8 cellular contexts compared by ENCODE assay signal in the genomic region with DNA sequence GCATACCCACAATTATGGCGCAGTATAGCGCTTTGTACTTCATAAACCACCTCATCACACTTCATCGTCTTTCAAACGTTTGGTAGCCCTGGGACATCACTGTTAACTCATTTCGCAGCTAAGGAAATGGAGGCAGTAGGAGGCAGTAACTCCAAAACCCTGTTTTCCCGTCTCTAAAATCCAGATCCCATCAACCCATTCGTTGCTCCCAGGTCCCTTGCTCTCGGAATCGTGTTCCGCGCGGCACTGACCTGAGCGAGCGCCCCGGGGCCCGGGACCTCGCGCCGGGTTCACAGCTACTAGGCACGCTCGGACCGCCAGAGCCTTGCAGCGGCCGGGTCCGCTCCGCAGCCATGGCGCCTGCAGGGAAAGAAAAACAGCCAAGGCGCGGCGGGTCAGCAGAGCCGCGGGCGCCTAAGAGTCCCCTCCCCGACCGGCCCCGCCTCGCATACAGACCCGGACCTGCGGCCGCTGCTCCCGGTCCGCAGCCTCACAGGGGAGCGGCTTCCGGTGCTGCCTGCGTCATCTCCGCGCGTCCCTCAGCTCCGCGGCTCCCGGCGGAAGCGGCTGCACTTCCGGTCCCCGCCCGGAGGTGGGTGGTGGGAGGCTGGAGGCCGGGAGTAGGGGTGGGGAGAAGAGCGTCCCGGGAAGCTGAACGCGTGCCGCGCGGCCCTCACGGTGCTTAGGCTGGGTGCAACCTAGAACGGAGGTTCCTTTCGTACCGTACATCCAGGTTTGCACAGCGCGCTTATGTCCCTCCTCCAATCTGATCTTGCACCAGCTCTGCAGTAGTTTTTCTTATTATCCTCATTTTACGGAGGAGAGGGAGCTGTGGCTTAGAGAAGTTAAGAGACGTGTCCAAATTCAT. TPM values are rescaled to one million over a fixed set of nuclear protein-coding genes. Genes with fewer than 3 reads are reported as not detected.
DNase-seq lines count a peak whose midpoint lies in the region; ATAC-seq and TF ChIP-seq lines count a peak whose summit lies in the region.

FBXW2 (minus strand) TSS at position 519 of the 868 bp plus-strand sequence. CDS start 5,158 bp downstream, outside the sequence.

- H3K4me2 ChIP-seq in PC-9, result peak within 1 kb of the TSS; percentile 99

- peaks cover 7% of the 10 kb centered on the region; the same call in 1 of the 2 replicates for H4K20me1 ChIP-seq in PC-9 (ENCODE audit: insufficient read depth)

- H3K27me3 ChIP-seq in PC-9 (ENCODE audit: insufficient read depth, low read depth), result no peaks in the 10 kb centered on the region

- intact Hi-C loops in PC-9 (cut with micrococcal nuclease; ENCODE audit: unreplicated experiment), result loop anchor here (1.0 to 5.0 kb wide), 2 partner anchors 74 to 143 kb away; no protein-coding TSS in a partner anchor

- peaks cover 61% of the 10 kb centered on the region for H3K79me2 ChIP-seq in PC-9 (ENCODE audit: low read depth)

- H3K9me2 ChIP-seq in PC-9 (ENCODE audit: insufficient read depth), result no peaks in the 10 kb centered on the region

- H3K27ac ChIP-seq in PC-9, result peak within 1 kb of the TSS; percentile 74

- POLR2A ChIA-PET in PC-9 (lab: Charles Lee; ENCODE audit: unreplicated experiment), result interaction anchor here (0.5 to 0.9 kb wide), 7 partner anchors 80 to 362 kb away, joined by 3 to 6 read pairs (median 5); partner anchors contain the start of genes CDK5RAP2 and PHF19

- H3K4me1 ChIP-seq in PC-9 (replicated peaks; ENCODE audit: insufficient read depth), result peaks cover 26% of the 10 kb centered on the region

- H3F3A ChIP-seq in PC-9 (ENCODE audit: insufficient read depth, low read depth), result peaks cover 14% of the 10 kb centered on the region; the same call in 1 of the 2 replicates

- no peaks in the 10 kb centered on the region; the same call in 1 of the 2 replicates for H3K36me3 ChIP-seq in PC-9 (ENCODE audit: low read depth)

- peak within 1 kb of the TSS; percentile 96 for H2AFZ ChIP-seq in PC-9

- peak; percentile 85 for ATAC-seq in GM21526 (IDR thresholded peaks at IDR 0.05; ENCODE audit: low FRiP score, unreplicated experiment)

- BruUV-seq in PC-9 (replicated peaks; lab: Mats Ljungman, UMichigan), result TSS peak; percentile 53

- TF ChIP-seq CTCF in PC-9 (conservative IDR thresholded peaks at IDR 0.05) (no peak), epithelial cell of proximal tubule (conservative IDR thresholded peaks at IDR 0.05; ENCODE audit: low read depth, low read length) (no peak)

- H3K4me3 ChIP-seq in PC-9 (peak within 1 kb of the TSS; percentile 83), epithelial cell of proximal tubule (ENCODE audit: low read depth, low read length) (peak within 1 kb of the TSS; percentile 80)

- H3K9me3 ChIP-seq in PC-9 (ENCODE audit: insufficient read depth, low read depth), result no peaks in the 10 kb centered on the region

- peak; percentile 97 for DNase-seq in DMS 273 (lab: John Stamatoyannopoulos, UW; ENCODE audit: unreplicated experiment)
- peak; percentile 88 for DNase-seq in HuH-7.5 (ENCODE audit: low spot score)
- peak; percentile 78 to 94 for DNase-seq in PC-9
- DNase-seq in activated T-cell treated with anti-CD3 and anti-CD28 coated beads, Interleukin-2, amount 50 U/mL, for 1 hour, result peak; percentile 82
- DNase-seq in epithelial cell of proximal tubule (ENCODE audit: low read depth), result no peak
- DNase-seq in mucosa of gallbladder (ENCODE audit: low spot score), result peak; percentile 90
- peak; percentile 90 for DNase-seq in stimulated activated CD8-positive, alpha-beta memory T cell treated with anti-CD3 and anti-CD28 coated beads, Interleukin-4, amount 100 ng/mL, for 24 hours (ENCODE audit: low read depth)

- CTCF ChIA-PET in PC-9 (lab: Charles Lee), result interaction anchor here (0.6 kb wide), 1 partner anchor 280 kb away, joined by 3 read pairs; no protein-coding TSS in a partner anchor

RNA-seq across cellular contexts. Expression of gene FBXW2, which starts in this region (rescaled TPM):
- 69.6 and 77.7 TPM in 2 replicates for total RNA-seq in PC-9 (2021)
- 24.0 and 28.1 TPM in 2 replicates for total RNA-seq in epithelial cell of proximal tubule
- total RNA-seq in mucosa of gallbladder, result 44.9 TPM
